ENCODE assay signal across 8 cellular contexts in genomic region chr3:114290911-114291901, GRCh38. TPM values are rescaled to one million over a fixed set of nuclear protein-coding genes. Genes with fewer than 3 reads are reported as not detected.
DNase-seq lines count a peak whose midpoint lies in the region; ATAC-seq and TF ChIP-seq lines count a peak whose summit lies in the region.

No MANE protein-coding gene starts in this region.

- no peak overlapping the region for H3K9ac ChIP-seq in liver (ENCODE audit: low read depth in 1 of 2, low read length in 2 of 2)

- BruUV-seq in A673 (replicated peaks; lab: Mats Ljungman, UMichigan), result no TSS peak

- TF ChIP-seq CTCF in A673 (conservative IDR thresholded peaks at IDR 0.05; ENCODE audit: low read depth, low read length), result peak; percentile 95
- TF ChIP-seq CTCF in activated B cell treated with CpG ODN at 0.5 μM for 24 hours (IDR thresholded peaks at IDR 0.05), result peak; percentile 83
- TF ChIP-seq CTCF in liver (IDR thresholded peaks at IDR 0.05; ENCODE audit: low read depth, low read length, missing input control), result peak; percentile 62

- H3K36me3 Mint-ChIP-seq in activated B cell treated with CpG ODN at 0.5 μM for 24 hours (ENCODE audit: low read depth), result no peaks in the 10 kb centered on the region

- CTCF ChIA-PET in A673 (lab: Charles Lee) (interaction anchor here (0.6 to 1.4 kb wide), 9 partner anchors 8 to 791 kb away, joined by 3 to 14 read pairs (median 4); no protein-coding TSS in a partner anchor), activated B cell treated with CpG ODN at 0.5 μM for 24 hours (lab: Charles Lee) (interaction anchor here (0.6 to 3.8 kb wide), 41 partner anchors 9 to 293 kb away, joined by 3 to 66 read pairs (median 6); partner anchors contain the start of gene DRD3)

- H3K27me3 ChIP-seq in A673 (replicated peaks; ENCODE audit: insufficient read depth, low read depth, low read length, poor library complexity), result no peaks in the 10 kb centered on the region
- H3K27me3 ChIP-seq in liver (ENCODE audit: control insufficient read depth in 4 of 4, insufficient read depth in 4 of 4, low read length in 3 of 4), result no peaks in the 10 kb centered on the region

- H3K27ac ChIP-seq in A673 (ENCODE audit: low read depth, low read length, poor library complexity, severe bottlenecking) (no peak overlapping the region), liver (ENCODE audit: low read depth in 1 of 2, low read length in 2 of 2) (peak overlapping the region in 1 of 2 donors; percentile 15)

- POLR2A ChIA-PET in A673 (lab: Charles Lee; ENCODE audit: low non-redundant PET), result no interaction called here
- POLR2A ChIA-PET in activated B cell treated with CpG ODN at 0.5 μM for 24 hours (lab: Charles Lee), result interaction anchor here (0.5 to 7.8 kb wide), 28 partner anchors 9 to 1367 kb away, joined by 3 to 334 read pairs (median 4); no protein-coding TSS in a partner anchor

- peak overlapping the region; percentile 98 for H3K27ac Mint-ChIP-seq in activated B cell treated with CpG ODN at 0.5 μM for 24 hours

- H3K4me3 ChIP-seq in A673 (ENCODE audit: low read depth, low read length, poor library complexity, severe bottlenecking) (no peak overlapping the region), liver (ENCODE audit: low read depth in 1 of 3, low read length in 3 of 3) (no peak overlapping the region)

- H3K9me3 Mint-ChIP-seq in activated B cell treated with CpG ODN at 0.5 μM for 24 hours, result no peaks in the 10 kb centered on the region

- TF ChIP-seq RAD21 in liver (IDR thresholded peaks at IDR 0.05), result peak; percentile 64 to 78

- no peaks in the 10 kb centered on the region for H3K36me3 ChIP-seq in A673 (ENCODE audit: insufficient read depth, low read length, poor library complexity, severe bottlenecking)
- H3K36me3 ChIP-seq in liver (ENCODE audit: control insufficient read depth in 4 of 4, insufficient read depth in 3 of 4, low read depth in 1 of 4, low read length in 3 of 4), result no peaks in the 10 kb centered on the region

- 55% methylated on average over 23 of the region's 23 CpGs for WGBS in liver

- ATAC-seq in GM18519 (IDR thresholded peaks at IDR 0.05; ENCODE audit: low FRiP score, unreplicated experiment) (peak; percentile 74), HG02973 (IDR thresholded peaks at IDR 0.05; ENCODE audit: unreplicated experiment) (peak; percentile 85), activated B cell treated with CpG ODN at 0.5 μM for 24 hours (ENCODE audit: low read depth) (peak; percentile 85)

- H3K4me1 Mint-ChIP-seq in activated B cell treated with CpG ODN at 0.5 μM for 24 hours, result peaks cover 47% of the 10 kb centered on the region

- H3K9me3 ChIP-seq in A673 (ENCODE audit: low read depth, low read length, poor library complexity, severe bottlenecking) (no peaks in the 10 kb centered on the region), liver (ENCODE audit: control insufficient read depth in 4 of 4, low read length in 3 of 4) (no peaks in the 10 kb centered on the region)

- DNase-seq in A673 (ENCODE audit: low spot score) (peak; percentile 94), NCI-H2107 treated with DMSO at 0.1 percent for 48 hours (lab: John Stamatoyannopoulos, UW; ENCODE audit: unreplicated experiment) (peak; percentile 71), activated B cell treated with CpG ODN at 0.5 μM for 24 hours (peak; percentile 88)
- DNase-seq in central memory CD4-positive, alpha-beta T cell, result peak; percentile 83
- peak; percentile 85 for DNase-seq in stimulated activated CD8-positive, alpha-beta memory T cell treated with anti-CD3 and anti-CD28 coated beads, Interleukin-12 subunit alpha, Interleukin-12 subunit beta, amount 100 ng/mL, for 1 hour (ENCODE audit: low read depth)

- intact Hi-C loops in A673 (cut with micrococcal nuclease; ENCODE audit: unreplicated experiment) (loop anchor here (5.0 kb wide), 2 partner anchors 139 to 1526 kb away; no protein-coding TSS in a partner anchor), activated B cell treated with CpG ODN at 0.5 μM for 24 hours (cut with micrococcal nuclease) (loop anchor here (1.0 to 10.0 kb wide), 18 partner anchors 8 to 856 kb away; partner anchors contain the start of genes CCDC191, DRD3, QTRT2 and ZBTB20)

- H3K27me3 Mint-ChIP-seq in activated B cell treated with CpG ODN at 0.5 μM for 24 hours, result no peaks in the 10 kb centered on the region

- H3K4me1 ChIP-seq in A673 (ENCODE audit: insufficient read depth, low read length, poor library complexity, severe bottlenecking) (no peaks in the 10 kb centered on the region), liver (ENCODE audit: control insufficient read depth in 4 of 4, insufficient read depth in 4 of 4, low read length in 3 of 4) (no peaks in the 10 kb centered on the region)

- H3K4me3 Mint-ChIP-seq in activated B cell treated with CpG ODN at 0.5 μM for 24 hours, result peak overlapping the region; percentile 71

TF ChIP-seq in liver, 16 proteins besides CTCF, POLR2A, EP300 and RAD21:
- TF ChIP-seq ATF3 (IDR thresholded peaks at IDR 0.05) (no peak), GABPA (IDR thresholded peaks at IDR 0.05 in 1 of 2, conservative IDR thresholded peaks at IDR 0.05 in 1 of 2) (no peak), ZBTB33 (IDR thresholded peaks at IDR 0.05) (no peak), HNF4A (conservative IDR thresholded peaks at IDR 0.05) (no peak), HNF4G (IDR thresholded peaks at IDR 0.05) (no peak), FOXA1 (IDR thresholded peaks at IDR 0.05) (no peak), MAX (IDR thresholded peaks at IDR 0.05) (no peak), YY1 (IDR thresholded peaks at IDR 0.05) (no peak), SP1 (IDR thresholded peaks at IDR 0.05) (no peak), REST (IDR thresholded peaks at IDR 0.05) (no peak), TAF1 (conservative IDR thresholded peaks at IDR 0.05) (no peak), JUND (IDR thresholded peaks at IDR 0.05) (no peak), FOXA2 (IDR thresholded peaks at IDR 0.05) (no peak), RXRA (IDR thresholded peaks at IDR 0.05) (no peak), EGR1 (IDR thresholded peaks at IDR 0.05; ENCODE audit: low read depth in 2 of 2) (no peak), NR2F2 (IDR thresholded peaks at IDR 0.05) (no peak)

RNA-seq across cellular contexts. Expression of gene TIGIT, which starts 2.6 kb away (rescaled TPM):
- total RNA-seq in A673 (2021) (not detected in 2 replicates), activated B cell treated with CpG ODN at 0.5 μM for 24 hours (3.3 and 6.8 TPM in 2 replicates), liver (under 1 TPM; 0.51 to 0.92 TPM)
- polyA plus RNA-seq in liver, result under 1 TPM; 0.06 to 0.24 TPM

RNA-seq across cellular contexts. Expression of gene ZNF80, which starts 53.8 kb away (rescaled TPM):
- not detected in 2 replicates for total RNA-seq in A673 (2021)
- 0.53 and 0.66 TPM in 2 replicates for total RNA-seq in activated B cell treated with CpG ODN at 0.5 μM for 24 hours
- not detected for total RNA-seq in liver
- under 1 TPM in 1 of 2 donors, not detected in 1; 0.06 TPM for polyA plus RNA-seq in liver
